In the genomic region with DNA sequence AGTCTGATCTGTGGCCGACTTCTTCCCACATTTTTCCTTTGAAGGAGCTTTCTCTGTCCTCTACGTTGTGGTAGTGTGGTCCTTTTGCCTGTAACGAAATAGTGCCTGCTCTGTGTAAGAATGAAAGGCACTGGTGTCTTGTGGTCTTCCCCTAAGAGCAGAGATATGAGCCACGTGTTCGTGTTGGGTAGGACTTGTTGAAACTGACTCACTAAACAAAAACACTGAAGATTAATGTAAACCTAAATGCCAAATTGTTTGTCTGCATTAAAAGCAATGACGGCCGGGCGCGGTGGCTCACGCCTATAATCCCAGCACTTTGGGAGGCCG, we compare ENCODE assay signal across 16 cellular contexts. TPM values are rescaled to one million over a fixed set of nuclear protein-coding genes. Genes with fewer than 3 reads are reported as not detected.
DNase-seq lines count a peak whose midpoint lies in the region; ATAC-seq and TF ChIP-seq lines count a peak whose summit lies in the region.
"Had no signal": no experiment of that assay in that cellular context is flagged by ENCODE, and none has a peak within 500 bp of the region (broad histone marks: within the 10 kb centered on the region; RNA-seq: fewer than 3 reads in every experiment).

No MANE protein-coding gene starts in this region.

- CTCF ChIA-PET in activated CD8-positive, alpha-beta memory T cell treated with anti-CD3 and anti-CD28 coated beads, Interleukin-2, amount 10 ng/mL, durations not matched to agents 7 days and 5 days (lab: Charles Lee): interaction anchor here (0.7 to 14.0 kb wide), 29 partner anchors 8 to 173 kb away, joined by 3 to 380 read pairs (median 6); partner anchors contain the start of genes GDPD5 and RPS3

- H3K27me3 ChIP-seq in SJCRH30: no peaks in the 10 kb centered on the region
- H3K27me3 ChIP-seq: dorsolateral prefrontal cortex had no signal

- H3K9me3 ChIP-seq in SJCRH30 (replicated peaks): no peaks in the 10 kb centered on the region
- H3K9me3 ChIP-seq: left ventricle myocardium inferior, tibial artery had no signal

- H3K27me3 Mint-ChIP-seq in activated CD8-positive, alpha-beta memory T cell treated with anti-CD3 and anti-CD28 coated beads, Interleukin-2, amount 10 ng/mL, durations not matched to agents 7 days and 5 days: peaks cover 25% of the 10 kb centered on the region
- H3K27me3 Mint-ChIP-seq: activated CD8-positive, alpha-beta T cell treated with anti-CD3 and anti-CD28 coated beads for 36 hours; CD4-positive, alpha-beta T cell had no signal

- H3K27ac ChIP-seq in SJCRH30: peak overlapping the region; percentile 18; the same call in 1 of the 2 replicates
- H3K27ac ChIP-seq: dorsolateral prefrontal cortex, tibial artery had no signal

- H3K36me3 ChIP-seq in SJCRH30: no peaks in the 10 kb centered on the region
- H3K36me3 ChIP-seq: left ventricle myocardium inferior, tibial artery had no signal

- no peak overlapping the region for H3K27ac Mint-ChIP-seq in activated CD8-positive, alpha-beta memory T cell treated with anti-CD3 and anti-CD28 coated beads, Interleukin-2, amount 10 ng/mL, durations not matched to agents 7 days and 5 days
- no peak overlapping the region for H3K27ac Mint-ChIP-seq in stimulated activated effector memory CD8-positive, alpha-beta T cell treated with anti-CD3 and anti-CD28 coated beads, Interleukin-12 subunit alpha, Interleukin-12 subunit beta, amount 100 ng/mL, for 72 hours
- H3K27ac Mint-ChIP-seq: activated CD8-positive, alpha-beta T cell treated with anti-CD3 and anti-CD28 coated beads for 36 hours; brain; CD4-positive, alpha-beta T cell; naive thymus-derived CD8-positive, alpha-beta T cell had no signal

- TF ChIP-seq CTCF in fibroblast of villous mesenchyme (IDR thresholded peaks at IDR 0.05; ENCODE audit: insufficient read depth, low read depth, low read length): no peak

- ATAC-seq in activated CD8-positive, alpha-beta memory T cell treated with anti-CD3 and anti-CD28 coated beads, Interleukin-2, amount 10 ng/mL, durations not matched to agents 7 days and 5 days: peak; percentile 41
- ATAC-seq in stimulated activated effector memory CD8-positive, alpha-beta T cell treated with anti-CD3 and anti-CD28 coated beads, Interleukin-12 subunit alpha, Interleukin-12 subunit beta, amount 100 ng/mL, for 72 hours: peak; percentile 81
- ATAC-seq in GM18873 (IDR thresholded peaks at IDR 0.05; ENCODE audit: low FRiP score, unreplicated experiment): no peak

- peaks cover 8% of the 10 kb centered on the region for H3K4me1 Mint-ChIP-seq in activated CD8-positive, alpha-beta memory T cell treated with anti-CD3 and anti-CD28 coated beads, Interleukin-2, amount 10 ng/mL, durations not matched to agents 7 days and 5 days
- H3K4me1 Mint-ChIP-seq in stimulated activated effector memory CD8-positive, alpha-beta T cell treated with anti-CD3 and anti-CD28 coated beads, Interleukin-12 subunit alpha, Interleukin-12 subunit beta, amount 100 ng/mL, for 72 hours: peaks cover 9% of the 10 kb centered on the region

- H3K4me3 ChIP-seq in SJCRH30 (peak overlapping the region; percentile 15), fibroblast of villous mesenchyme (ENCODE audit: low read depth, low read length) (no peak overlapping the region)
- H3K4me3 ChIP-seq: dorsolateral prefrontal cortex, left ventricle myocardium inferior, tibial artery had no signal

- H3K4me1 ChIP-seq in SJCRH30: peaks cover 25% of the 10 kb centered on the region

- no peak overlapping the region for H3K4me3 Mint-ChIP-seq in activated CD8-positive, alpha-beta memory T cell treated with anti-CD3 and anti-CD28 coated beads, Interleukin-2, amount 10 ng/mL, durations not matched to agents 7 days and 5 days
- no peak overlapping the region for H3K4me3 Mint-ChIP-seq in stimulated activated effector memory CD8-positive, alpha-beta T cell treated with anti-CD3 and anti-CD28 coated beads, Interleukin-12 subunit alpha, Interleukin-12 subunit beta, amount 100 ng/mL, for 72 hours
- H3K4me3 Mint-ChIP-seq: activated CD8-positive, alpha-beta T cell treated with anti-CD3 and anti-CD28 coated beads for 36 hours; brain; CD4-positive, alpha-beta T cell; naive thymus-derived CD8-positive, alpha-beta T cell had no signal

- no peaks in the 10 kb centered on the region for H3K36me3 Mint-ChIP-seq in activated CD8-positive, alpha-beta memory T cell treated with anti-CD3 and anti-CD28 coated beads, Interleukin-2, amount 10 ng/mL, durations not matched to agents 7 days and 5 days
- no peaks in the 10 kb centered on the region for H3K36me3 Mint-ChIP-seq in stimulated activated effector memory CD8-positive, alpha-beta T cell treated with anti-CD3 and anti-CD28 coated beads, Interleukin-12 subunit alpha, Interleukin-12 subunit beta, amount 100 ng/mL, for 72 hours
- H3K36me3 Mint-ChIP-seq: brain; naive thymus-derived CD8-positive, alpha-beta T cell had no signal

- DNase-seq in activated CD8-positive, alpha-beta memory T cell treated with anti-CD3 and anti-CD28 coated beads, Interleukin-2, amount 10 ng/mL, durations not matched to agents 7 days and 5 days: peak; percentile 49
- no peak for DNase-seq in activated CD8-positive, alpha-beta memory T cell treated with anti-CD3 and anti-CD28 coated beads, Interleukin-2, amount 50 U/mL, for 4 hours
- no peak for DNase-seq in SJCRH30
- DNase-seq in fibroblast of villous mesenchyme (ENCODE audit: low read depth): peak; percentile 55
- DNase-seq in stimulated activated effector memory CD8-positive, alpha-beta T cell treated with anti-CD3 and anti-CD28 coated beads, Interleukin-12 subunit alpha, Interleukin-12 subunit beta, amount 100 ng/mL, for 72 hours (ENCODE audit: low spot score in 2 of 2): no peak
- DNase-seq in HUDEP-2 (lab: John Stamatoyannopoulos, UW; ENCODE audit: unreplicated experiment in 76 of 76): no peak
- no peak for DNase-seq in NCI-H2107 treated with DMSO at 0.1 percent for 48 hours (lab: John Stamatoyannopoulos, UW; ENCODE audit: unreplicated experiment)
- DNase-seq: activated gamma-delta T cell had no signal

- no peaks in the 10 kb centered on the region for H3K9me3 Mint-ChIP-seq in activated CD8-positive, alpha-beta memory T cell treated with anti-CD3 and anti-CD28 coated beads, Interleukin-2, amount 10 ng/mL, durations not matched to agents 7 days and 5 days (ENCODE audit: low read depth)
- no peaks in the 10 kb centered on the region for H3K9me3 Mint-ChIP-seq in stimulated activated effector memory CD8-positive, alpha-beta T cell treated with anti-CD3 and anti-CD28 coated beads, Interleukin-12 subunit alpha, Interleukin-12 subunit beta, amount 100 ng/mL, for 72 hours
- H3K9me3 Mint-ChIP-seq: activated CD8-positive, alpha-beta T cell treated with anti-CD3 and anti-CD28 coated beads for 36 hours; CD4-positive, alpha-beta T cell; naive thymus-derived CD8-positive, alpha-beta T cell had no signal

RNA-seq across cellular contexts. Expression of gene RPS3, which starts 10.1 kb away (rescaled TPM):
- 1,000 to 10,000 TPM; 2,848 to 3,262 TPM for total RNA-seq in activated CD8-positive, alpha-beta memory T cell treated with anti-CD3 and anti-CD28 coated beads, Interleukin-2, amount 10 ng/mL, durations not matched to agents 7 days and 5 days
- 2,831 and 2,945 TPM in 2 replicates for total RNA-seq in SJCRH30 (2014; rRNA removed; shearing (Covaris generic))
- 1,703 and 1,758 TPM in 2 replicates for total RNA-seq in fibroblast of villous mesenchyme

RNA-seq across cellular contexts. Expression of gene ARRB1, which starts 37.8 kb away (rescaled TPM):
- 10 to 100 TPM; 42.6 to 69.3 TPM for total RNA-seq in activated CD8-positive, alpha-beta memory T cell treated with anti-CD3 and anti-CD28 coated beads, Interleukin-2, amount 10 ng/mL, durations not matched to agents 7 days and 5 days
- 112 and 121 TPM in 2 replicates for total RNA-seq in SJCRH30 (2014; rRNA removed; shearing (Covaris generic))
- 27.1 and 33.2 TPM in 2 replicates for total RNA-seq in fibroblast of villous mesenchyme

RNA-seq across cellular contexts. Expression of gene KLHL35, which starts 43.8 kb away (rescaled TPM):
- total RNA-seq in activated CD8-positive, alpha-beta memory T cell treated with anti-CD3 and anti-CD28 coated beads, Interleukin-2, amount 10 ng/mL, durations not matched to agents 7 days and 5 days: under 1 TPM in 1 of 2 experiments, not detected in 1; 0.47 TPM
- total RNA-seq in SJCRH30 (2014; rRNA removed; shearing (Covaris generic)): not detected in 2 replicates
- 1.3 and 3.2 TPM in 2 replicates for total RNA-seq in fibroblast of villous mesenchyme

Comparison
In these comparisons a context has a peak if more than half of its experiments do, and no peak if none do; other contexts are left out.
1. DNase-seq: peak in activated CD8-positive, alpha-beta memory T cell treated with anti-CD3 and anti-CD28 coated beads, Interleukin-2, amount 10 ng/mL, durations not matched to agents 7 days and 5 days (single experiment) and fibroblast of villous mesenchyme (single experiment); none in activated CD8-positive, alpha-beta memory T cell treated with anti-CD3 and anti-CD28 coated beads, Interleukin-2, amount 50 U/mL, for 4 hours (single experiment), SJCRH30 (0 of 2), stimulated activated effector memory CD8-positive, alpha-beta T cell treated with anti-CD3 and anti-CD28 coated beads, Interleukin-12 subunit alpha, Interleukin-12 subunit beta, amount 100 ng/mL, for 72 hours (0 of 2), HUDEP-2 (0 of 76) and NCI-H2107 treated with DMSO at 0.1 percent for 48 hours (single experiment).